ENCODE assay signal across 17 cellular contexts in the genomic region with DNA sequence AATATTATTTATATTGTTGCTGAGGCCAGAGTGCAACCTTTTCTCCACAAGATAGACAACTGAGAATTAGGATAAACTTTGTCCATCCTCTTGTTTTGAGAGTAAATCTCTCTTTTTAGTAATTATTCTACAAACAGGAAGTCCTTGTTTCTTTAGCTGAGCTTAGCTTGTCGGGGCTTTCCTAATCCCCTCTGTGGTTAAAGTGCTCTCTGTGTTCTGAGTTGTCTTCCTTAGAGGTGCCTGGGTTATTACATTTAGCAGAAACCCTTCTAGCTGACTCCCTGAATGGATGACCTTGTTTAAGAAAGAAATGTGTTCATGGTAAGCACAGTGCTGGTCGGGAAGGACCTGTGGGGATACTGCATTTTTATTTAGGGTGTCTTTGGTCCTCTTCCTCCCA. TPM values are rescaled to one million over a fixed set of nuclear protein-coding genes. Genes with fewer than 3 reads are reported as not detected.
DNase-seq lines count a peak whose midpoint lies in the region; ATAC-seq and TF ChIP-seq lines count a peak whose summit lies in the region.
"Had no signal": no experiment of that assay in that cellular context is flagged by ENCODE, and none has a peak within 500 bp of the region (broad histone marks: within the 10 kb centered on the region; RNA-seq: fewer than 3 reads in every experiment).

No MANE protein-coding gene starts in this region.

- no peak overlapping the region for H3K27ac ChIP-seq in HCT116 (ENCODE audit: low read depth, low read length)
- H3K27ac ChIP-seq: ascending aorta, lower lobe of right lung, PC-9, sigmoid colon had no signal

- TF ChIP-seq CTCF in GM13977 (IDR thresholded peaks at IDR 0.05; ENCODE audit: extremely low read depth, insufficient read depth, missing control alignments) (no peak), HCT116 (IDR thresholded peaks at IDR 0.05 in 2 of 3, conservative IDR thresholded peaks at IDR 0.05 in 1 of 3; ENCODE audit: borderline replicate concordance in 1 of 3, insufficient read depth in 1 of 3, low read depth in 2 of 3, low read length in 2 of 3) (no peak)

- no peak overlapping the region for H2AFZ ChIP-seq in HCT116 (ENCODE audit: low read depth, low read length, poor library complexity, severe bottlenecking)
- H2AFZ ChIP-seq: PC-9 had no signal

- intact Hi-C loops in HCT116 (cut with micrococcal nuclease): no loop called here

- no peaks in the 10 kb centered on the region for H3K4me1 ChIP-seq in HCT116 (ENCODE audit: control insufficient read depth in 1 of 2, insufficient read depth in 2 of 2, low read length in 2 of 2)
- H3K4me1 ChIP-seq: ascending aorta, lower lobe of right lung, sigmoid colon had no signal

- H3K4me3 Mint-ChIP-seq in T-cell (no peak overlapping the region), naive B cell (peak overlapping the region in 1 of 8 donors; percentile 39)
- H3K4me3 Mint-ChIP-seq: dendritic cell treated with granulocyte-macrophage colony-stimulating factor and Interleukin-4, amounts not matched to agents 40 ng/mL and 50 ng/mL, for 4 days had no signal

- no peak for TF ChIP-seq POLR2A in HCT116 (IDR thresholded peaks at IDR 0.05; ENCODE audit: borderline replicate concordance, extremely low read depth, insufficient read depth, insufficient read length)

- H3K4me1 Mint-ChIP-seq in T-cell (peaks cover 6 to 16% (median 11%) of the 10 kb centered on the region in 3 donors), naive B cell (peaks cover 4 to 19% (median 12%) of the 10 kb centered on the region in 3 donors)

- POLR2A ChIA-PET in HCT116 (lab: Charles Lee): no interaction called here
- POLR2A ChIA-PET in T-cell (lab: Charles Lee): interaction anchor here (0.5 to 0.9 kb wide), 3 partner anchors 9 to 852 kb away, joined by 3 to 5 read pairs (median 3); no protein-coding TSS in a partner anchor

- no peak overlapping the region for H3K4me3 ChIP-seq in HCT116 (replicated peaks in 1 of 2; ENCODE audit: low read depth in 1 of 2, low read length in 2 of 2)
- H3K4me3 ChIP-seq: ascending aorta, lower lobe of right lung, PC-9, sigmoid colon had no signal

- H3K27ac Mint-ChIP-seq in T-cell: peak overlapping the region; percentile 39 to 79
- H3K27ac Mint-ChIP-seq in naive B cell: peak overlapping the region in 5 of 6 donors; percentile 6 to 91 (median 82)
- H3K27ac Mint-ChIP-seq: dendritic cell treated with granulocyte-macrophage colony-stimulating factor and Interleukin-4, amounts not matched to agents 40 ng/mL and 50 ng/mL, for 4 days had no signal

- TF ChIP-seq RAD21 in HCT116 (IDR thresholded peaks at IDR 0.05; ENCODE audit: low read depth): no peak

- H3K9me2 ChIP-seq in HCT116 (ENCODE audit: insufficient read depth): no peaks in the 10 kb centered on the region

- in situ Hi-C loops in GM13977 (cut with MboI; ENCODE audit: low pct_unique_long_range_greater_than_20kb, low sequenced_read_pairs, unreplicated experiment): no loop called here

- H3K36me3 Mint-ChIP-seq in T-cell (peaks cover 55% of the 10 kb centered on the region), naive B cell (peaks cover 14 to 20% of the 10 kb centered on the region in 2 donors)

- no peaks in the 10 kb centered on the region for H3K27me3 Mint-ChIP-seq in T-cell
- H3K27me3 Mint-ChIP-seq in naive B cell: no peaks in the 10 kb centered on the region
- H3K27me3 Mint-ChIP-seq: dendritic cell treated with granulocyte-macrophage colony-stimulating factor and Interleukin-4, amounts not matched to agents 40 ng/mL and 50 ng/mL, for 4 days had no signal

- DNase-seq in GM13977 (ENCODE audit: low spot score): peak; percentile 52
- no peak for DNase-seq in HCT116 (ENCODE audit: low read depth, low spot score)
- no peak for DNase-seq in T-cell
- no peak for DNase-seq in naive B cell
- DNase-seq in HT-29 (ENCODE audit: low spot score): no peak
- DNase-seq: activated CD4-positive, alpha-beta T cell treated with anti-CD3 and anti-CD28 coated beads, Interleukin-2, amount 50 U/mL, for 48 hours; C1 segment of cervical spinal cord; lower lobe of right lung; NCI-H1092 treated with DMSO at 0.1 percent for 48 hours; PC-9; sigmoid colon had no signal

- H3K79me2 ChIP-seq in HCT116 (ENCODE audit: insufficient read depth, low read length): peaks cover 56% of the 10 kb centered on the region

- no peak for ATAC-seq in HCT116
- peak in 2 of 4 experiments; percentile 45 to 76 for ATAC-seq in T-cell (replicated peaks in 1 of 4)
- peak; percentile 69 to 90 for ATAC-seq in naive B cell (ENCODE audit: low read depth in 2 of 2)
- ATAC-seq in HG03342 (IDR thresholded peaks at IDR 0.05; ENCODE audit: unreplicated experiment): no peak
- ATAC-seq in HG02884 (IDR thresholded peaks at IDR 0.05; ENCODE audit: unreplicated experiment): no peak
- ATAC-seq: lower lobe of right lung had no signal

- peaks cover 61 to 62% of the 10 kb centered on the region in 2 experiments for H3K36me3 ChIP-seq in HCT116 (ENCODE audit: control insufficient read depth in 1 of 2, insufficient read depth in 2 of 2, low read length in 2 of 2)

- H3K27me3 ChIP-seq in HCT116 (ENCODE audit: insufficient read depth, low read length): no peaks in the 10 kb centered on the region
- H3K27me3 ChIP-seq: ascending aorta, sigmoid colon had no signal

- CTCF ChIA-PET in HCT116 (lab: Charles Lee): interaction anchor here (2.1 kb wide), 1 partner anchor 9 kb away, joined by 12 read pairs; no protein-coding TSS in a partner anchor
- CTCF ChIA-PET in T-cell (lab: Charles Lee): interaction anchor here (1.2 to 2.1 kb wide), 2 partner anchors 8 to 9 kb away, joined by 3 to 10 read pairs; no protein-coding TSS in a partner anchor

- H3K9ac ChIP-seq in HCT116 (ENCODE audit: low read length): no peak overlapping the region

- H3K9me3 Mint-ChIP-seq in T-cell: no peaks in the 10 kb centered on the region
- H3K9me3 Mint-ChIP-seq in naive B cell: no peaks in the 10 kb centered on the region
- H3K9me3 Mint-ChIP-seq: dendritic cell treated with granulocyte-macrophage colony-stimulating factor and Interleukin-4, amounts not matched to agents 40 ng/mL and 50 ng/mL, for 4 days had no signal

- H3K4me2 ChIP-seq in HCT116 (ENCODE audit: low read length): no peak overlapping the region
- H3K4me2 ChIP-seq: PC-9 had no signal

- H4K20me1 ChIP-seq in HCT116 (ENCODE audit: insufficient read depth): no peaks in the 10 kb centered on the region

- BruUV-seq in HCT116 (replicated peaks; lab: Mats Ljungman, UMichigan): TSS peak; percentile 5

- RAD21 ChIA-PET in HCT116 (lab: Charles Lee; ENCODE audit: low non-redundant PET in 1 of 2, low total read pairs in 2 of 2, uncharacterized antibody in 2 of 2, unreplicated experiment in 2 of 2): no interaction called here

- no peaks in the 10 kb centered on the region for H3K9me3 ChIP-seq in HCT116 (ENCODE audit: control insufficient read depth in 1 of 2, insufficient read depth in 1 of 2, low read depth in 1 of 2, low read length in 2 of 2)
- H3K9me3 ChIP-seq: ascending aorta, lower lobe of right lung, sigmoid colon had no signal

TF ChIP-seq in HCT116, 20 proteins besides CTCF, POLR2A, EP300 and RAD21:
- TF ChIP-seq YY1 (IDR thresholded peaks at IDR 0.05; ENCODE audit: extremely low read depth, insufficient replicate concordance, low read depth, low read length): no peak
- no peak for TF ChIP-seq EZH2phosphoT487 (IDR thresholded peaks at IDR 0.05; ENCODE audit: borderline replicate concordance)
- TF ChIP-seq JUND (IDR thresholded peaks at IDR 0.05): no peak
- no peak for TF ChIP-seq SRF (IDR thresholded peaks at IDR 0.05; ENCODE audit: low read depth)

RNA-seq across cellular contexts. Expression of gene USP39, which starts 12.7 kb away (rescaled TPM):
- 92.1 TPM for total RNA-seq in HCT116 (2021; ENCODE audit: unreplicated experiment)
- 67.0 and 76.7 TPM in 2 replicates for polyA plus RNA-seq in HCT116 (2012)
- 10 to 100 TPM; 48.0 to 68.0 (median 62.1) TPM for total RNA-seq in T-cell
- 10 to 100 TPM; 40.4 to 74.6 (median 58.7) TPM for polyA plus RNA-seq in naive B cell (ENCODE audit: low read depth in 6 of 6)
- total RNA-seq in HT-29 (2014; rRNA removed; shearing (Covaris generic)): 87.5 and 98.8 TPM in 2 replicates

RNA-seq across cellular contexts. Expression of gene C2orf68, which starts 16.8 kb away (rescaled TPM):
- 21.8 TPM for total RNA-seq in HCT116 (2021; ENCODE audit: unreplicated experiment)
- polyA plus RNA-seq in HCT116 (2012): 15.0 and 17.2 TPM in 2 replicates
- 10 to 100 TPM; 45.3 to 77.9 (median 62.4) TPM for total RNA-seq in T-cell
- polyA plus RNA-seq in naive B cell (ENCODE audit: low read depth in 6 of 6): 10 to 100 TPM; 13.8 to 21.7 (median 21.4) TPM
- 40.0 and 47.9 TPM in 2 replicates for total RNA-seq in HT-29 (2014; rRNA removed; shearing (Covaris generic))

RNA-seq across cellular contexts. Expression of gene TMEM150A, which starts 26.2 kb away (rescaled TPM):
- total RNA-seq in HCT116 (2021; ENCODE audit: unreplicated experiment) (9.9 TPM), T-cell (10 to 100 TPM in 3 of 5 donors, 1 to 10 TPM in 2; 8.4 to 17.1 (median 16.2) TPM)
- 6.5 and 8.0 TPM in 2 replicates for polyA plus RNA-seq in HCT116 (2012)
- 10 to 100 TPM; 11.8 to 25.0 (median 14.5) TPM for polyA plus RNA-seq in naive B cell (ENCODE audit: low read depth in 6 of 6)
- total RNA-seq in HT-29 (2014; rRNA removed; shearing (Covaris generic)): 12.1 and 12.3 TPM in 2 replicates

RNA-seq across cellular contexts. Expression of gene RNF181, which starts 33.1 kb away (rescaled TPM):
- total RNA-seq in HCT116 (2021; ENCODE audit: unreplicated experiment) (77.5 TPM), T-cell (10 to 100 TPM; 49.9 to 74.6 (median 64.3) TPM)
- polyA plus RNA-seq in HCT116 (2012): 270 and 278 TPM in 2 replicates
- 100 to 1,000 TPM; 152 to 207 (median 187) TPM for polyA plus RNA-seq in naive B cell (ENCODE audit: low read depth in 6 of 6)
- 107 and 109 TPM in 2 replicates for total RNA-seq in HT-29 (2014; rRNA removed; shearing (Covaris generic))

RNA-seq across cellular contexts. Expression of gene SFTPB, which starts 39.3 kb away (rescaled TPM):
- 13.3 TPM for total RNA-seq in HCT116 (2021; ENCODE audit: unreplicated experiment)
- polyA plus RNA-seq in HCT116 (2012): 0.10 and 0.22 TPM in 2 replicates
- 10 to 100 TPM in 3 of 5 donors, not detected in 2; 11.6 to 18.6 (median 16.0) TPM for total RNA-seq in T-cell
- not detected for polyA plus RNA-seq in naive B cell (ENCODE audit: low read depth in 6 of 6)
- total RNA-seq in HT-29 (2014; rRNA removed; shearing (Covaris generic)): not detected in 2 replicates
- total RNA-seq: ascending aorta, G401, PC-9, sigmoid colon, subcutaneous adipose tissue had no signal

Comparison
In these comparisons a context has a peak if more than half of its experiments do, and no peak if none do; other contexts are left out.
1. ATAC-seq: peak in naive B cell (2 of 2); none in HCT116 (single experiment), HG03342 (single experiment) and HG02884 (single experiment).